Comparison of ENCODE assay signal across 8 cellular contexts in genomic region chr4:110197421-110198398, GRCh38. TPM values are rescaled to one million over a fixed set of nuclear protein-coding genes. Genes with fewer than 3 reads are reported as not detected.
DNase-seq lines count a peak whose midpoint lies in the region; ATAC-seq and TF ChIP-seq lines count a peak whose summit lies in the region.

No MANE protein-coding gene starts in this region.

- peak overlapping the region; percentile 41 to 90 (median 82) for H3K4me3 ChIP-seq in fibroblast of lung (replicated peaks in 1 of 4; ENCODE audit: control extremely low read depth in 1 of 4, insufficient read depth in 1 of 4, low read depth in 3 of 4, low read length in 4 of 4)

- H3K27me3 ChIP-seq in fibroblast of lung (ENCODE audit: control insufficient read depth, insufficient read depth, low read length), result no peaks in the 10 kb centered on the region

- peak overlapping the region; percentile 80 to 91 for H3K27ac Mint-ChIP-seq in natural killer cell

- H3K27me3 Mint-ChIP-seq in natural killer cell (ENCODE audit: low read depth in 2 of 2), result no peaks in the 10 kb centered on the region

- TF ChIP-seq CTCF in fibroblast of lung (conservative IDR thresholded peaks at IDR 0.05 in 1 of 2, IDR thresholded peaks at IDR 0.05 in 1 of 2; ENCODE audit: low read depth in 1 of 2, low read length in 2 of 2) (no peak), natural killer cell (IDR thresholded peaks at IDR 0.05) (no peak)

- H3K79me2 ChIP-seq in fibroblast of lung (ENCODE audit: control insufficient read depth, insufficient read depth, low read length), result peaks cover 31% of the 10 kb centered on the region

- no peaks in the 10 kb centered on the region for H4K20me1 ChIP-seq in fibroblast of lung (ENCODE audit: control insufficient read depth, extremely low read depth, insufficient read depth, low read length)

- no peaks in the 10 kb centered on the region for H3K9me3 Mint-ChIP-seq in natural killer cell

- H3K9me3 ChIP-seq in fibroblast of lung (ENCODE audit: control insufficient read depth, insufficient read depth, low read depth, low read length), result no peaks in the 10 kb centered on the region

- H3K27ac ChIP-seq in fibroblast of lung (ENCODE audit: insufficient read depth, low read length), result peak overlapping the region; percentile 77
- H3K27ac ChIP-seq in substantia nigra (ENCODE audit: low read depth, low read length, poor library complexity, severe bottlenecking), result peak overlapping the region; percentile 94

- peaks cover 11% of the 10 kb centered on the region for H3K4me1 ChIP-seq in fibroblast of lung (ENCODE audit: control insufficient read depth, extremely low read depth, insufficient read depth, low read length)

- no peaks in the 10 kb centered on the region for H3K36me3 Mint-ChIP-seq in natural killer cell

- no peaks in the 10 kb centered on the region for H3K36me3 ChIP-seq in fibroblast of lung (ENCODE audit: control insufficient read depth, insufficient read depth, low read length)

- peak overlapping the region; percentile 79 for H2AFZ ChIP-seq in fibroblast of lung (ENCODE audit: low read length)

- peak overlapping the region; percentile 99 for H3K4me3 Mint-ChIP-seq in natural killer cell

- H3K4me2 ChIP-seq in fibroblast of lung (ENCODE audit: extremely low read depth, insufficient read depth, low read length), result peak overlapping the region; percentile 82

- ATAC-seq in HG03460 (IDR thresholded peaks at IDR 0.05; ENCODE audit: unreplicated experiment), result peak; percentile 10
- peak; percentile 25 to 43 (median 41) for ATAC-seq in natural killer cell

- peak; percentile 22 for DNase-seq in DMS79 treated with DMSO at 0.1 percent for 48 hours (lab: John Stamatoyannopoulos, UW)
- DNase-seq in DMS79 (lab: John Stamatoyannopoulos, UW), result no peak
- DNase-seq in activated T-helper 9 cell treated with anti-CD3 and anti-CD28 coated beads, Interleukin-2, amount 50 U/mL, for 16 hours (ENCODE audit: low read depth), result peak; percentile 33
- peak; percentile 54 to 57 for DNase-seq in fibroblast of lung (ENCODE audit: low read depth in 2 of 2)
- peak; percentile 51 for DNase-seq in natural killer cell
- DNase-seq in substantia nigra (lab: John Stamatoyannopoulos, UW), result peak; percentile 4 to 76 (median 48)

- intact Hi-C loops in natural killer cell (cut with micrococcal nuclease), result loop anchor here (1.0 to 10.0 kb wide), 4 partner anchors 43 to 763 kb away; partner anchors contain the start of gene SEC24B

- peak overlapping the region; percentile 64 for H3K9ac ChIP-seq in fibroblast of lung (ENCODE audit: insufficient read depth, low read length)

- peaks cover 40 to 42% of the 10 kb centered on the region in 2 donors for H3K4me1 Mint-ChIP-seq in natural killer cell

TF ChIP-seq in PFSK-1, 5 proteins besides CTCF, POLR2A, EP300 and RAD21:
- peak; percentile 66 for TF ChIP-seq POLR2AphosphoS5 (IDR thresholded peaks at IDR 0.05; ENCODE audit: low read depth, low read length)
- no peak for TF ChIP-seq SIN3A (IDR thresholded peaks at IDR 0.05; ENCODE audit: borderline replicate concordance, insufficient read depth, low read length)

RNA-seq across cellular contexts. Expression of gene ELOVL6, which starts 0.7 kb away (rescaled TPM):
- 8.4 TPM for polyA plus RNA-seq in PFSK-1 (2012; ENCODE audit: insufficient read length, low read depth)
- total RNA-seq in fibroblast of lung, result 8.7 and 15.0 TPM in 2 replicates
- polyA plus RNA-seq in fibroblast of lung, result 43.4 and 56.4 TPM in 2 replicates
- 30.1 and 44.4 TPM in 2 replicates for polyA plus RNA-seq in fibroblast of lung (2012)
- 12.3 and 39.7 TPM in 2 replicates for polyA minus RNA-seq in fibroblast of lung (ENCODE audit: low replicate concordance)
- total RNA-seq in natural killer cell, result 10 to 100 TPM; 25.0 to 35.2 (median 30.9) TPM
